Comparison of ENCODE assay signal across 17 cellular contexts in genomic region chr13:52786747-52787146, GRCh38. TPM values are rescaled to one million over a fixed set of nuclear protein-coding genes. Genes with fewer than 3 reads are reported as not detected.
DNase-seq lines count a peak whose midpoint lies in the region; ATAC-seq and TF ChIP-seq lines count a peak whose summit lies in the region.
"Had no signal": no experiment of that assay in that cellular context is flagged by ENCODE, and none has a peak within 500 bp of the region (broad histone marks: within the 10 kb centered on the region; RNA-seq: fewer than 3 reads in every experiment).

No MANE protein-coding gene starts in this region.

- H3K79me2 ChIP-seq in MM.1S (ENCODE audit: low read length) = no peaks in the 10 kb centered on the region

- H3K4me3 ChIP-seq in mesodermal cell (ENCODE audit: extremely low read depth, insufficient read depth, low read length, poor library complexity, severe bottlenecking) (no peak overlapping the region), MM.1S (ENCODE audit: low read length) (no peak overlapping the region)

- WGBS in mesodermal cell (ENCODE audit: insufficient coverage in 2 of 2), 2 experiments = 78 to 83% methylated on average over 1 of the region's 3 CpGs

- no peak for ATAC-seq in omental fat pad (ENCODE audit: low FRiP score)
- ATAC-seq: left ventricle myocardium superior; naive thymus-derived CD4-positive, alpha-beta T cell had no signal

- no peak overlapping the region for H3K4me2 ChIP-seq in MM.1S (ENCODE audit: low read depth, low read length)

- TF ChIP-seq CTCF in omental fat pad (IDR thresholded peaks at IDR 0.05) = no peak
- TF ChIP-seq CTCF in MM.1S (IDR thresholded peaks at IDR 0.05; ENCODE audit: low read length) = no peak

- H3F3A ChIP-seq in MM.1S (ENCODE audit: insufficient read depth, low read length) = no peaks in the 10 kb centered on the region

- H2AFZ ChIP-seq in MM.1S (ENCODE audit: low read length) = no peak overlapping the region

- H3K9me3 ChIP-seq in mesodermal cell (ENCODE audit: control insufficient read depth, low read length) (no peaks in the 10 kb centered on the region), MM.1S (replicated peaks; ENCODE audit: insufficient read depth, low read length) (no peaks in the 10 kb centered on the region)

- H3K9ac ChIP-seq in MM.1S (ENCODE audit: low read length) = no peak overlapping the region

- peak; percentile 51 for DNase-seq in A172 (ENCODE audit: low spot score)
- DNase-seq in NCI-H146 (lab: John Stamatoyannopoulos, UW) = peak; percentile 90
- DNase-seq in anterior cingulate cortex (lab: John Stamatoyannopoulos, UW) = peak in 42 of 58 donors; percentile 2 to 83 (median 42)
- no peak for DNase-seq in OCI-M2 (lab: John Stamatoyannopoulos, UW; ENCODE audit: unreplicated experiment)
- DNase-seq in omental fat pad (ENCODE audit: low spot score) = no peak
- DNase-seq in MM.1S = no peak
- no peak for DNase-seq in activated CD4-positive, alpha-beta T cell treated with anti-CD3 and anti-CD28 coated beads, Interleukin-2, amount 50 U/mL, for 48 hours
- DNase-seq: activated CD4-positive, alpha-beta T cell treated with anti-CD3 and anti-CD28 coated beads for 48 hours; activated naive CD4-positive, alpha-beta T cell treated with anti-CD3 and anti-CD28 coated beads, Interleukin-2, amount 10 ng/mL, durations not matched to agents 7 days and 5 days; effector CD8-positive, alpha-beta T cell; HCEC 1CT; left ventricle myocardium superior; naive thymus-derived CD4-positive, alpha-beta T cell; SHP77; T-helper 9 cell had no signal

- H3K9me2 ChIP-seq in MM.1S (replicated peaks; ENCODE audit: insufficient read depth, low read length) = no peaks in the 10 kb centered on the region

- H3K36me3 ChIP-seq in mesodermal cell (ENCODE audit: control insufficient read depth, insufficient read depth, low read length) (no peaks in the 10 kb centered on the region), MM.1S (replicated peaks; ENCODE audit: insufficient read depth, low read length) (no peaks in the 10 kb centered on the region)

- no peaks in the 10 kb centered on the region for H4K20me1 ChIP-seq in MM.1S (ENCODE audit: insufficient read depth, low read length)

- H3K27ac ChIP-seq in mesodermal cell (ENCODE audit: low read depth, low read length, severe bottlenecking) = peak overlapping the region; percentile 16
- H3K27ac ChIP-seq in MM.1S (ENCODE audit: low read length) = no peak overlapping the region

- H3K4me1 ChIP-seq in mesodermal cell (ENCODE audit: control insufficient read depth, insufficient read depth, low read length, poor library complexity, severe bottlenecking) (peaks cover 13% of the 10 kb centered on the region), MM.1S (ENCODE audit: low read length) (no peaks in the 10 kb centered on the region)

- H3K27me3 ChIP-seq in MM.1S (replicated peaks; ENCODE audit: insufficient read depth, low read length) = no peaks in the 10 kb centered on the region

RNA-seq across cellular contexts. Expression of gene CNMD, which starts 47.1 kb away (rescaled TPM):
- not detected in 2 replicates for total RNA-seq in A172 (2014; rRNA removed; shearing (Covaris generic))
- polyA plus RNA-seq in mesodermal cell (2013, experiment 1 of 2) = 1.8 TPM
- polyA plus RNA-seq in mesodermal cell (2013, experiment 2 of 2) = 2.6 TPM
- total RNA-seq in omental fat pad = not detected
- total RNA-seq: bronchial epithelial cell; left ventricle myocardium superior; naive thymus-derived CD4-positive, alpha-beta T cell had no signal

Comparison
In these comparisons a context has a peak if more than half of its experiments do, and no peak if none do; other contexts are left out.
1. DNase-seq: peak in A172 (single experiment), NCI-H146 (single experiment) and anterior cingulate cortex (42 of 58); none in OCI-M2 (single experiment), omental fat pad (single experiment), MM.1S (single experiment) and activated CD4-positive, alpha-beta T cell treated with anti-CD3 and anti-CD28 coated beads, Interleukin-2, amount 50 U/mL, for 48 hours (0 of 2).